In genomic region chr2:18950598-18950933, GRCh38 we compare ENCODE assay signal across 20 cellular contexts.
A peak's percentile ranks its signal among the peaks of the same experiment; 100 is the strongest.
DNase-seq lines count a peak whose midpoint lies in the region; ATAC-seq and TF ChIP-seq lines count a peak whose summit lies in the region.
"Had no signal": no experiment of that assay in that cellular context is flagged by ENCODE, and none has a peak within 500 bp of the region (broad histone marks: within the 10 kb centered on the region; RNA-seq: fewer than 3 reads in every experiment).

No MANE protein-coding gene starts in this region.

- intact Hi-C loops in Panc1 (cut with micrococcal nuclease; ENCODE audit: unreplicated experiment): no loop called here

- H2BK5ac ChIP-seq in mesenchymal stem cell (ENCODE audit: low read depth, low read length, poor library complexity, severe bottlenecking) (no peak overlapping the region), trophoblast cell (ENCODE audit: low read depth, low read length, poor library complexity) (no peak overlapping the region)

- no peak overlapping the region for H2AK5ac ChIP-seq in mesenchymal stem cell (ENCODE audit: low read length, severe bottlenecking)
- no peak overlapping the region for H2AK5ac ChIP-seq in trophoblast cell (ENCODE audit: low read length)

- H2BK12ac ChIP-seq in mesenchymal stem cell (ENCODE audit: low read length in 2 of 2) (peak overlapping the region in 1 of 2 experiments; percentile 89), trophoblast cell (ENCODE audit: low read length) (no peak overlapping the region)

- H3K27ac ChIP-seq in ACC112 (ENCODE audit: low read depth, low read length) (peak overlapping the region; percentile 82), Panc1 (ENCODE audit: low read length) (no peak overlapping the region), mesenchymal stem cell (ENCODE audit: low read length, poor library complexity, severe bottlenecking) (no peak overlapping the region), trophoblast cell (ENCODE audit: low read depth, low read length) (no peak overlapping the region)
- H3K27ac ChIP-seq: prostate gland had no signal

- H4K8ac ChIP-seq in mesenchymal stem cell (ENCODE audit: low read length): no peak overlapping the region
- peak overlapping the region; percentile 39 for H4K8ac ChIP-seq in trophoblast cell (ENCODE audit: low read depth, low read length)

- H3K27me3 ChIP-seq in ACC112 (ENCODE audit: insufficient read depth, low read length): no peaks in the 10 kb centered on the region
- H3K27me3 ChIP-seq in Panc1 (ENCODE audit: control insufficient read depth, insufficient read depth, low read length): no peaks in the 10 kb centered on the region
- no peaks in the 10 kb centered on the region for H3K27me3 ChIP-seq in mesenchymal stem cell (ENCODE audit: control insufficient read depth in 1 of 2, insufficient read depth in 1 of 2, low read length in 2 of 2)
- no peaks in the 10 kb centered on the region for H3K27me3 ChIP-seq in trophoblast cell (ENCODE audit: insufficient read depth, low read length)
- H3K27me3 ChIP-seq: BE2C had no signal

- BruUV-seq in Panc1 (replicated peaks; lab: Mats Ljungman, UMichigan): no TSS peak

- no peaks in the 10 kb centered on the region for H3K79me2 ChIP-seq in ACC112 (ENCODE audit: control insufficient read depth, insufficient read depth, low read length, unreplicated experiment)
- H3K79me2 ChIP-seq in trophoblast cell (ENCODE audit: control insufficient read depth, insufficient read depth, low read length, poor library complexity): no peaks in the 10 kb centered on the region

- H3K4me1 ChIP-seq in ACC112 (ENCODE audit: control insufficient read depth, insufficient read depth, low read length, unreplicated experiment) (peaks cover 16% of the 10 kb centered on the region), Panc1 (ENCODE audit: control insufficient read depth, insufficient read depth, low read length) (no peaks in the 10 kb centered on the region), mesenchymal stem cell (ENCODE audit: control insufficient read depth, insufficient read depth, low read depth, low read length) (peaks cover 2% of the 10 kb centered on the region), trophoblast cell (ENCODE audit: control insufficient read depth in 1 of 2, insufficient read depth in 2 of 2, low read length in 2 of 2) (no peaks in the 10 kb centered on the region)
- H3K4me1 ChIP-seq: BE2C, prostate gland had no signal

- TF ChIP-seq CTCF in Panc1 (IDR thresholded peaks at IDR 0.05): no peak

- in situ Hi-C loops in Panc1 (cut with HindIII; ENCODE audit: low pct_unique_long_range_greater_than_20kb, low sequenced_read_pairs): no loop called here

- H3K4ac ChIP-seq in mesenchymal stem cell (ENCODE audit: low read depth in 1 of 2, low read length in 2 of 2) (peak overlapping the region in 1 of 2 experiments; percentile 90), trophoblast cell (ENCODE audit: low read depth, low read length) (no peak overlapping the region)

- H3K9me3 ChIP-seq in Panc1 (ENCODE audit: control insufficient read depth, insufficient read depth, low read depth, low read length): no peaks in the 10 kb centered on the region
- H3K9me3 ChIP-seq in mesenchymal stem cell (ENCODE audit: control insufficient read depth, low read length): peaks cover 5% of the 10 kb centered on the region
- no peaks in the 10 kb centered on the region for H3K9me3 ChIP-seq in trophoblast cell (ENCODE audit: insufficient read depth, low read depth, low read length)
- H3K9me3 ChIP-seq: BE2C, prostate gland had no signal

- peak overlapping the region; percentile 0 for H2BK120ac ChIP-seq in mesenchymal stem cell (ENCODE audit: low read depth, low read length)
- no peak overlapping the region for H2BK120ac ChIP-seq in trophoblast cell (ENCODE audit: insufficient read depth, low read length, poor library complexity)

- 21% methylated on average over 3 of the region's 3 CpGs for WGBS in mesenchymal stem cell
- WGBS in trophoblast cell (ENCODE audit: extremely low coverage, insufficient coverage, insufficient read length): no CpG with 5 or more reads among the region's 3 CpGs

- no peaks in the 10 kb centered on the region for H3K36me3 ChIP-seq in ACC112 (ENCODE audit: insufficient read depth, low read length)
- H3K36me3 ChIP-seq in Panc1 (ENCODE audit: control insufficient read depth, insufficient read depth, low read length): no peaks in the 10 kb centered on the region
- H3K36me3 ChIP-seq in mesenchymal stem cell (ENCODE audit: control insufficient read depth in 1 of 2, insufficient read depth in 2 of 2, low read depth in 1 of 2, low read length in 2 of 2): no peaks in the 10 kb centered on the region
- H3K36me3 ChIP-seq in trophoblast cell (ENCODE audit: control insufficient read depth in 1 of 2, insufficient read depth in 2 of 2, low read length in 2 of 2): no peaks in the 10 kb centered on the region
- H3K36me3 ChIP-seq: BE2C, prostate gland had no signal

- H3K4me3 ChIP-seq in ACC112 (ENCODE audit: low read depth, low read length): peak overlapping the region; percentile 10; the same call in 1 of the 2 replicates
- H3K4me3 ChIP-seq in Panc1 (ENCODE audit: low read depth in 2 of 2, low read length in 2 of 2): no peak overlapping the region
- no peak overlapping the region for H3K4me3 ChIP-seq in mesenchymal stem cell (ENCODE audit: insufficient read depth in 1 of 2, low read depth in 1 of 2, low read length in 2 of 2)
- no peak overlapping the region for H3K4me3 ChIP-seq in trophoblast cell (ENCODE audit: low read depth, low read length)
- H3K4me3 ChIP-seq: K562, prostate gland had no signal

- H3K18ac ChIP-seq in mesenchymal stem cell (ENCODE audit: low read depth in 1 of 2, low read length in 2 of 2) (peak overlapping the region; percentile 10 to 84), trophoblast cell (ENCODE audit: low read length) (no peak overlapping the region)

- POLR2A ChIA-PET in Panc1 (lab: Charles Lee): no interaction called here

- H4K12ac ChIP-seq in trophoblast cell (ENCODE audit: low read depth, low read length): no peak overlapping the region

- H3K79me1 ChIP-seq in mesenchymal stem cell (replicated peaks; ENCODE audit: low read length, poor library complexity, severe bottlenecking): no peaks in the 10 kb centered on the region
- H3K79me1 ChIP-seq in trophoblast cell (ENCODE audit: low read length): no peaks in the 10 kb centered on the region

- DNase-seq in Panc1 (ENCODE audit: low read depth, low spot score) (no peak), mesenchymal stem cell (no peak), trophoblast cell (no peak), NCI-H510A treated with DMSO at 0.1 percent for 48 hours (lab: John Stamatoyannopoulos, UW) (no peak)
- DNase-seq: ACHN; activated CD4-positive, alpha-beta T cell treated with anti-CD3 and anti-CD28 coated beads for 36 hours; BE2C; DMS153; NCI-H1092 treated with DMSO at 0.1 percent for 48 hours; NCI-H187 treated with DMSO at 0.1 percent for 48 hours; NCI-H524; Right ventricle myocardium superior; stimulated activated CD4-positive, alpha-beta T cell treated with anti-CD3 and anti-CD28 coated beads, Interleukin-15, amount 100 ng/mL, for 24 hours had no signal

- ATAC-seq in Panc1: peak; percentile 60; the same call in 1 of the 2 replicates
- no peak for ATAC-seq in GM21526 (IDR thresholded peaks at IDR 0.05; ENCODE audit: low FRiP score, unreplicated experiment)
- no peak for ATAC-seq in HG03439 (IDR thresholded peaks at IDR 0.05; ENCODE audit: unreplicated experiment)
- no peak for ATAC-seq in HG03139 (IDR thresholded peaks at IDR 0.05; ENCODE audit: unreplicated experiment)
- ATAC-seq: activated CD4-positive, alpha-beta T cell treated with anti-CD3 and anti-CD28 coated beads for 36 hours; K562; stimulated activated memory B cell treated with anti-CD40 and anti-IgM and Interleukin-4, amounts not matched to agents 10 μg/mL and 1 μg/mL and 100 μg/mL, for 72 hours had no signal

- H4K91ac ChIP-seq in mesenchymal stem cell (ENCODE audit: low read length) (no peak overlapping the region), trophoblast cell (ENCODE audit: low read depth, low read length) (no peak overlapping the region)

- H3K23ac ChIP-seq in mesenchymal stem cell (ENCODE audit: low read length in 2 of 2): no peak overlapping the region
- no peak overlapping the region for H3K23ac ChIP-seq in trophoblast cell (ENCODE audit: low read length)

- CTCF ChIA-PET in Panc1 (lab: Charles Lee): no interaction called here

- no peak overlapping the region for H3K4me2 ChIP-seq in mesenchymal stem cell (ENCODE audit: low read length, poor library complexity, severe bottlenecking)
- H3K4me2 ChIP-seq in trophoblast cell (ENCODE audit: low read length): no peak overlapping the region

- peak overlapping the region in 1 of 2 experiments; percentile 26 for H3K14ac ChIP-seq in mesenchymal stem cell (ENCODE audit: low read length in 2 of 2)
- H3K14ac ChIP-seq in trophoblast cell (ENCODE audit: low read length): no peak overlapping the region

- H3K9ac ChIP-seq in mesenchymal stem cell (ENCODE audit: low read length) (peak overlapping the region; percentile 48), trophoblast cell (ENCODE audit: low read length) (no peak overlapping the region)

- H2BK15ac ChIP-seq in mesenchymal stem cell (ENCODE audit: low read depth, poor library complexity, severe bottlenecking): no peak overlapping the region

- H2AFZ ChIP-seq in ACC112 (ENCODE audit: low read length, unreplicated experiment): peak overlapping the region; percentile 76
- no peak overlapping the region for H2AFZ ChIP-seq in mesenchymal stem cell (ENCODE audit: low read depth, low read length)
- no peak overlapping the region for H2AFZ ChIP-seq in trophoblast cell (ENCODE audit: insufficient read depth, low read length, poor library complexity)
